In the genomic region with DNA sequence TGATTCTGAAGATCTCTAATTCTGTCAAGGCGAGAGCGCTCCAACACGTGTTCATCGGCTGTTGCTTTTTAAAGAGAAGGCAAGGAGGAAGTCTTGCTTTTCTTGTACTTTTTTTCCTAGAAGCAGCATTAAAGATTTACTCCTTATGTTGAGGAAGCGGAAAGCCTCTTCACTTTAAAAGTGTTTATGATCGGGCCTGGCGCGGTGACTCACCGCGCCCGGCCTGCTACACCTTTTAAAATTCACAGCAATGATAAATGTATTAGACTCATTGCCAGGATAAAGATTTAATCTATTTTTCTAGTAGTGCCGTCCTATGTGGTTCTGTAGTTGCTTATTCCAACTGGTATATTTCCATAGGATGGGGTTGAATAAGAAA, we compare ENCODE assay signal across 8 cellular contexts. TPM values are rescaled to one million over a fixed set of nuclear protein-coding genes. Genes with fewer than 3 reads are reported as not detected.
A peak's percentile ranks its signal among the peaks of the same experiment; 100 is the strongest.
DNase-seq lines count a peak whose midpoint lies in the region; ATAC-seq and TF ChIP-seq lines count a peak whose summit lies in the region.

No MANE protein-coding gene starts in this region.

- H3K4me2 ChIP-seq in IMR-90 (ENCODE audit: low read depth, low read length), result peak overlapping the region; percentile 67

- H3K27me3 ChIP-seq in IMR-90 (ENCODE audit: control insufficient read depth, insufficient read depth, low read length) (no peaks in the 10 kb centered on the region), right lobe of liver (no peaks in the 10 kb centered on the region), upper lobe of left lung (no peaks in the 10 kb centered on the region)

- peak overlapping the region; percentile 95 for H3K23ac ChIP-seq in IMR-90 (ENCODE audit: low read depth, low read length)

- peak overlapping the region; percentile 69 for H2BK120ac ChIP-seq in IMR-90 (ENCODE audit: low read depth, low read length)

- peak overlapping the region; percentile 95 for H3K4ac ChIP-seq in IMR-90 (ENCODE audit: low read depth, low read length)

- H3K18ac ChIP-seq in IMR-90 (ENCODE audit: low read depth, low read length), result peak overlapping the region; percentile 28

- H3K9me3 ChIP-seq in IMR-90 (ENCODE audit: control insufficient read depth, insufficient read depth, low read length) (no peaks in the 10 kb centered on the region), right lobe of liver (no peaks in the 10 kb centered on the region), upper lobe of left lung (no peaks in the 10 kb centered on the region)

- H4K91ac ChIP-seq in IMR-90 (ENCODE audit: insufficient read depth, low read depth, low read length), result peak overlapping the region; percentile 98

- TF ChIP-seq POLR2A in IMR-90 (IDR thresholded peaks at IDR 0.05; ENCODE audit: low read depth, low read length) (no peak), right lobe of liver (IDR thresholded peaks at IDR 0.05) (no peak), upper lobe of left lung (IDR thresholded peaks at IDR 0.05) (no peak)

- peak overlapping the region; percentile 76 for H4K5ac ChIP-seq in IMR-90 (ENCODE audit: low read depth, low read length)

- H2AK5ac ChIP-seq in IMR-90 (ENCODE audit: low read depth, low read length), result peak overlapping the region; percentile 86

- in situ Hi-C loops in IMR-90 (cut with MboI; ENCODE audit: low sequenced_read_pairs), result no loop called here

- TF ChIP-seq CTCF in IMR-90 (conservative IDR thresholded peaks at IDR 0.05; ENCODE audit: low read depth, low read length) (no peak), right lobe of liver (IDR thresholded peaks at IDR 0.05) (no peak), upper lobe of left lung (IDR thresholded peaks at IDR 0.05) (no peak), GM20000 (IDR thresholded peaks at IDR 0.05; ENCODE audit: extremely low read depth, missing control alignments) (no peak)

- POLR2A ChIA-PET in IMR-90 (lab: Charles Lee; ENCODE audit: unreplicated experiment), result interaction anchor here (0.5 to 1.4 kb wide), 5 partner anchors 34 to 735 kb away, joined by 3 to 5 read pairs (median 3); a partner anchor contains a TSS

- dilution Hi-C loops in IMR-90 (cut with HindIII; ENCODE audit: low sequenced_read_pairs, unreplicated experiment), result no loop called here

- CTCF ChIA-PET in IMR-90 (lab: Yijun Ruan, JAX), result no interaction called here

- peak; percentile 1; the same call in 1 of the 2 replicates for ATAC-seq in IMR-90 (ENCODE audit: low read depth)
- peak in 1 of 4 donors; percentile 7 for ATAC-seq in right lobe of liver
- ATAC-seq in upper lobe of left lung (ENCODE audit: low FRiP score in 2 of 2), result peak in 1 of 2 donors; percentile 0
- no peak for ATAC-seq in GM18498 (IDR thresholded peaks at IDR 0.05; ENCODE audit: unreplicated experiment)

- H3K14ac ChIP-seq in IMR-90 (replicated peaks; ENCODE audit: low read depth, low read length), result peak overlapping the region; percentile 95

- peak overlapping the region; percentile 100 for H2AK9ac ChIP-seq in IMR-90 (replicated peaks; ENCODE audit: low read depth, low read length, poor library complexity)

- peak overlapping the region; percentile 80 to 95 for H4K8ac ChIP-seq in IMR-90 (ENCODE audit: low read depth in 2 of 2, low read length in 2 of 2)

- peaks cover 5 to 21% of the 10 kb centered on the region in 2 experiments for H3K79me1 ChIP-seq in IMR-90 (ENCODE audit: low read depth in 1 of 2, low read length in 2 of 2)

- H2AFZ ChIP-seq in IMR-90 (replicated peaks; ENCODE audit: low read length, poor library complexity), result peak overlapping the region; percentile 99

- H3K9me1 ChIP-seq in IMR-90 (ENCODE audit: insufficient read depth, low read length), result 0 out of 2 replicates have a peak, but pooled peaks cover 4% of the 10 kb centered on the region

- H2BK20ac ChIP-seq in IMR-90 (ENCODE audit: low read depth, low read length), result peak overlapping the region; percentile 43; the same call in 1 of the 2 replicates

- peaks cover 3% of the 10 kb centered on the region; the same call in 1 of the 2 replicates for H3K36me3 ChIP-seq in IMR-90 (ENCODE audit: control insufficient read depth, insufficient read depth, low read length)
- H3K36me3 ChIP-seq in right lobe of liver, result no peaks in the 10 kb centered on the region
- H3K36me3 ChIP-seq in upper lobe of left lung, result peaks cover 0 to 5% (median 0%) of the 10 kb centered on the region in 4 donors

- H3K27ac ChIP-seq in IMR-90 (ENCODE audit: insufficient read depth, low read length), result peak overlapping the region; percentile 79
- H3K27ac ChIP-seq in adipose tissue (ENCODE audit: low read depth, low read length), result peak overlapping the region; percentile 94
- H3K27ac ChIP-seq in right lobe of liver, result peak overlapping the region; percentile 86 to 91 (median 88)
- peak overlapping the region; percentile 96 to 99 (median 98) for H3K27ac ChIP-seq in upper lobe of left lung

- H4K20me1 ChIP-seq in IMR-90 (ENCODE audit: insufficient read depth, low read length), result peaks cover 40% of the 10 kb centered on the region

- peak overlapping the region; percentile 72; the same call in 1 of the 3 replicates for H2BK15ac ChIP-seq in IMR-90 (ENCODE audit: low read depth, low read length)

- H3K9ac ChIP-seq in IMR-90 (ENCODE audit: low read depth, low read length), result peak overlapping the region; percentile 85

- intact Hi-C loops in IMR-90 (cut with micrococcal nuclease) (loop anchor here (2.0 to 5.0 kb wide), 2 partner anchors 159 to 254 kb away; a partner anchor contains a TSS), right lobe of liver (cut with DNase I) (loop anchor here in 1 of 2 donors (5.0 to 10.0 kb wide), 2 partner anchors 41 to 157 kb away; a partner anchor contains a TSS)

- H3K4me1 ChIP-seq in IMR-90 (ENCODE audit: control insufficient read depth, insufficient read depth, low read length) (peaks cover 4% of the 10 kb centered on the region), right lobe of liver (peaks cover 0 to 40% (median 12%) of the 10 kb centered on the region in 4 donors), upper lobe of left lung (peaks cover 33 to 44% (median 35%) of the 10 kb centered on the region in 4 donors)

- peak overlapping the region; percentile 98 for H3K56ac ChIP-seq in IMR-90 (ENCODE audit: extremely low read depth, insufficient read depth, low read length)

- WGBS in IMR-90 (ENCODE audit: extremely low coverage in 2 of 2, insufficient read length in 1 of 2), 2 experiments, result no CpG with 5 or more reads among the region's 12 CpGs
- 0 to 1% (median 1%) methylated on average over 12 of the region's 12 CpGs for WGBS in adipose tissue, 3 donors
- 0% methylated on average over 11 of the region's 12 CpGs for WGBS in right lobe of liver (ENCODE audit: insufficient coverage, low coverage, low lambda C conversion rate, missing lambda C conversion rate)
- WGBS in upper lobe of left lung, 2 donors, result 1 to 2% methylated on average over 12 of the region's 12 CpGs

- no peak for TF ChIP-seq EP300 in upper lobe of left lung (IDR thresholded peaks at IDR 0.05)

- TF ChIP-seq RAD21 in IMR-90 (IDR thresholded peaks at IDR 0.05; ENCODE audit: low read length), result no peak

- BruUV-seq in IMR-90 (replicated peaks; lab: Mats Ljungman, UMichigan), result TSS peak; percentile 82

- H3K4me3 ChIP-seq in IMR-90 (ENCODE audit: insufficient read depth, low read depth, low read length) (peak overlapping the region; percentile 57), right lobe of liver (peak overlapping the region; percentile 34 to 87 (median 83)), upper lobe of left lung (peak overlapping the region; percentile 48 to 83 (median 74))

- DNase-seq in AG08396 (ENCODE audit: low spot score) (peak; percentile 9), IMR-90 (peak; percentile 45), right lobe of liver (no peak), upper lobe of left lung (peak in 1 of 2 donors; percentile 68), GM20000 (ENCODE audit: low spot score) (no peak), dermis blood vessel endothelial cell (no peak)

- peak overlapping the region; percentile 81 for H2BK5ac ChIP-seq in IMR-90 (ENCODE audit: low read depth, low read length, poor library complexity, severe bottlenecking)

TF ChIP-seq in IMR-90, 13 proteins besides CTCF, POLR2A, EP300 and RAD21 (continues in another document):
- TF ChIP-seq MXI1 (IDR thresholded peaks at IDR 0.05; ENCODE audit: borderline replicate concordance, low read depth, low read length) (peak; percentile 83; the same call in 1 of the 2 replicates), FOS (IDR thresholded peaks at IDR 0.05; ENCODE audit: low read depth, low read length) (peak; percentile 67)

RNA-seq across cellular contexts. Expression of a gene that starts 0.8 kb away (rescaled TPM):
- total RNA-seq in IMR-90 (2012; rRNA removed) (172 and 290 TPM in 2 replicates), right lobe of liver (100 to 1,000 TPM in 2 of 6 experiments, 10 to 100 TPM in 4; 63.0 to 125 (median 92.7) TPM), upper lobe of left lung (100 to 1,000 TPM in 4 of 6 donors, 10 to 100 TPM in 2; 39.8 to 153 (median 124) TPM), dermis blood vessel endothelial cell (122 and 169 TPM in 2 replicates)
- polyA plus RNA-seq in IMR-90 (2012; rRNA removed) (357 and 412 TPM in 2 replicates), adipose tissue (100 to 1,000 TPM in 2 of 3 donors, 10 to 100 TPM in 1; 82.2 to 258 (median 131) TPM)
- polyA plus RNA-seq in IMR-90 (2012; cell fraction: cytosol; rRNA removed), result 104 and 250 TPM in 2 replicates
- 132 and 157 TPM in 2 replicates for polyA plus RNA-seq in IMR-90 (2012; cell fraction: nucleus; rRNA removed; ENCODE audit: low replicate concordance)

RNA-seq across cellular contexts. Expression of a gene that starts 41.9 kb away (rescaled TPM):
- total RNA-seq in IMR-90 (2012; rRNA removed), result 16.8 and 16.9 TPM in 2 replicates
- polyA plus RNA-seq in IMR-90 (2012; rRNA removed), result 9.5 and 10.0 TPM in 2 replicates
- polyA plus RNA-seq in IMR-90 (2012; cell fraction: cytosol; rRNA removed), result 6.5 and 8.9 TPM in 2 replicates
- polyA plus RNA-seq in IMR-90 (2012; cell fraction: nucleus; rRNA removed; ENCODE audit: low replicate concordance), result 4.3 and 7.0 TPM in 2 replicates
- polyA plus RNA-seq in adipose tissue, result 10 to 100 TPM in 1 of 3 donors, 1 to 10 TPM in 2; 3.0 to 11.2 (median 4.7) TPM
- 10 to 100 TPM; 12.1 to 20.7 (median 14.9) TPM for total RNA-seq in right lobe of liver
- total RNA-seq in upper lobe of left lung, result 10 to 100 TPM in 5 of 6 donors, 1 to 10 TPM in 1; 9.0 to 32.2 (median 17.0) TPM
- total RNA-seq in dermis blood vessel endothelial cell, result 18.4 and 24.9 TPM in 2 replicates

RNA-seq across cellular contexts. Expression of a gene that starts 53.8 kb away (rescaled TPM):
- total RNA-seq in IMR-90 (2012; rRNA removed) (under 0.01 TPM in 2 replicates), right lobe of liver (under 1 TPM in 5 of 6 experiments, not detected in 1; under 0.01 to 0.29 (median 0.18) TPM), upper lobe of left lung (10 to 100 TPM in 3 of 6 donors, 1 to 10 TPM in 2, under 1 TPM in 1; 0.94 to 53.3 (median 9.4) TPM), dermis blood vessel endothelial cell (under 0.01 and 0.17 TPM in 2 replicates)
- polyA plus RNA-seq in IMR-90 (2012; rRNA removed) (0.02 TPM in 1 of 2 replicates, not detected in the other), adipose tissue (under 1 TPM; under 0.01 to 0.22 (median 0.03) TPM)
- polyA plus RNA-seq in IMR-90 (2012; cell fraction: cytosol; rRNA removed), result not detected in 2 replicates
- polyA plus RNA-seq in IMR-90 (2012; cell fraction: nucleus; rRNA removed; ENCODE audit: low replicate concordance), result 0.17 TPM in 1 of 2 replicates, not detected in the other

Comparison
In these comparisons a context has a peak if more than half of its experiments do, and no peak if none do; other contexts are left out.
1. DNase-seq: peak in AG08396 (single experiment) and IMR-90 (single experiment); none in right lobe of liver (0 of 3), GM20000 (single experiment) and dermis blood vessel endothelial cell (single experiment).
2. Peak in every context shown above with its lines, with median percentiles within 50 percentile points of each other: H3K27ac ChIP-seq and H3K4me3 ChIP-seq.